ENCODE assay signal across 8 cellular contexts in the genomic region with DNA sequence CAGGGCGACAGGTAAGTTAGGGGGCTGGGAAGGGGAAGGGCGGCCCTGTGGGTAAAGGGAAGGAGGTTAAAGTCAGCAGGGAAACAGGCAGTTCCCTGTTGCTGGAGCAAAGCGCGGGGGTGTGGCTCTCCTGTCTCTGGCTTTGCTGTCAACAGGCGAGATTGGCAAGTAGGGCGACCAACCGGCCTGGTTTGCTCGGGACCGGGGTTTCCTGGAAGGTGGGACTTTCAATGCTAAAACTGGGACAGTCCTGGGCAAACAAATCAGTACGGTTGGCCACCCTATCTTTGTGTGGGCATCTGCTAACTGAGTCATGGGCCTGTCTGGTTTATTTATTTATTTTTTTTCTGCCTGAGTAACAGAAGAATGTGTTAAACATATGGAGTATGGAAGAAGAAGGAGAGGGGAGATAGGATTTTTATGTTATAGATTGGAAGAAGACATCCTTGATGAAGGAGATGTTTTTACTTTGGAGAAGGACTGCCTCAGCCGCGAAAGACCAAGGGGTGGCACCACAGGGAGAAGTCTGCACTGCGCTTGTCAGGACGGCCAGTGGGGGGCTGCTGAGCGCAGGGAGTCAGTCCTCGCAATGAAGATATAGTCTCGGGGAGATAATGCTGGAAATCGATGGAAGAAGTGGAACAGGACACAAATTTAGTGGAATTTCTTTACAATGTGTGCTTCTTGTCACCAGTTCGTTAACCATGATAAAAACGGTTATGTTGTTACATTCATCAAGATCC. TPM values are rescaled to one million over a fixed set of nuclear protein-coding genes. Genes with fewer than 3 reads are reported as not detected.
A peak's percentile ranks its signal among the peaks of the same experiment; 100 is the strongest.
DNase-seq lines count a peak whose midpoint lies in the region; ATAC-seq and TF ChIP-seq lines count a peak whose summit lies in the region.

No MANE protein-coding gene starts in this region.

- H3K36me3 Mint-ChIP-seq in activated CD4-positive, alpha-beta T cell treated with anti-CD3 and anti-CD28 coated beads for 36 hours (ENCODE audit: low read depth): no peaks in the 10 kb centered on the region

- DNase-seq in activated CD4-positive, alpha-beta T cell treated with anti-CD3 and anti-CD28 coated beads for 36 hours: peak; percentile 71
- DNase-seq in activated CD4-positive, alpha-beta T cell treated with anti-CD3 and anti-CD28 coated beads for 1 hour: no peak
- DNase-seq in NCI-H1105 (lab: John Stamatoyannopoulos, UW) (peak; percentile 18), activated T-cell treated with anti-CD3 and anti-CD28 coated beads for 48 hours (ENCODE audit: low read depth) (peak; percentile 33), fibroblast of gingiva (ENCODE audit: low read depth) (peak; percentile 95), suprapubic skin (ENCODE audit: low spot score in 2 of 2) (peak; percentile 90 to 92)

- peak; percentile 54 to 67 for TF ChIP-seq CTCF in suprapubic skin (IDR thresholded peaks at IDR 0.05)

- peaks cover 4% of the 10 kb centered on the region for H3K27me3 Mint-ChIP-seq in activated CD4-positive, alpha-beta T cell treated with anti-CD3 and anti-CD28 coated beads for 36 hours

- peaks cover 15% of the 10 kb centered on the region for H3K4me1 Mint-ChIP-seq in activated CD4-positive, alpha-beta T cell treated with anti-CD3 and anti-CD28 coated beads for 36 hours

- H3K4me3 Mint-ChIP-seq in activated CD4-positive, alpha-beta T cell treated with anti-CD3 and anti-CD28 coated beads for 36 hours: no peak overlapping the region

- H3K36me3 ChIP-seq in muscle layer of duodenum (ENCODE audit: control insufficient read depth in 1 of 2, insufficient read depth in 2 of 2, low read length in 2 of 2): no peaks in the 10 kb centered on the region
- H3K36me3 ChIP-seq in suprapubic skin: no peaks in the 10 kb centered on the region

- H3K9me3 ChIP-seq in muscle layer of duodenum (ENCODE audit: control insufficient read depth in 1 of 2, low read length in 2 of 2): no peaks in the 10 kb centered on the region
- no peaks in the 10 kb centered on the region for H3K9me3 ChIP-seq in suprapubic skin

- CTCF ChIA-PET in activated CD4-positive, alpha-beta T cell treated with anti-CD3 and anti-CD28 coated beads for 36 hours (lab: Charles Lee): interaction anchor here (0.7 to 3.0 kb wide), 17 partner anchors 8 to 875 kb away, joined by 3 to 17 read pairs (median 4); no protein-coding TSS in a partner anchor

- H3K9me3 Mint-ChIP-seq in activated CD4-positive, alpha-beta T cell treated with anti-CD3 and anti-CD28 coated beads for 36 hours (ENCODE audit: low read depth): no peaks in the 10 kb centered on the region

- 22% methylated on average over 20 of the region's 20 CpGs for WGBS in suprapubic skin

- H3K27me3 ChIP-seq in muscle layer of duodenum (ENCODE audit: low read depth, low read length) (no peaks in the 10 kb centered on the region), suprapubic skin (no peaks in the 10 kb centered on the region)

- H3K27ac ChIP-seq in muscle layer of duodenum (ENCODE audit: low read length) (no peak overlapping the region), suprapubic skin (peak overlapping the region; percentile 64)

- peak overlapping the region; percentile 32 to 50 for H3K4me3 ChIP-seq in muscle layer of duodenum (ENCODE audit: low read depth in 1 of 2, low read length in 2 of 2)
- H3K4me3 ChIP-seq in suprapubic skin: peak overlapping the region; percentile 34

- POLR2A ChIA-PET in activated CD4-positive, alpha-beta T cell treated with anti-CD3 and anti-CD28 coated beads for 36 hours (lab: Charles Lee): no interaction called here

- no peak for TF ChIP-seq EP300 in suprapubic skin (IDR thresholded peaks at IDR 0.05)

- intact Hi-C loops in activated CD4-positive, alpha-beta T cell treated with anti-CD3 and anti-CD28 coated beads for 36 hours (cut with DNase I, micrococcal nuclease): loop anchor here (1.0 to 2.0 kb wide), 2 partner anchors 360 to 361 kb away; no protein-coding TSS in a partner anchor

- ATAC-seq in activated CD4-positive, alpha-beta T cell treated with anti-CD3 and anti-CD28 coated beads for 36 hours: peak; percentile 77
- peak; percentile 82 for ATAC-seq in HG02798 (IDR thresholded peaks at IDR 0.05; ENCODE audit: poor library complexity, unreplicated experiment)

- no peak for TF ChIP-seq POLR2A in suprapubic skin (IDR thresholded peaks at IDR 0.05)

- H3K27ac Mint-ChIP-seq in activated CD4-positive, alpha-beta T cell treated with anti-CD3 and anti-CD28 coated beads for 36 hours: peak overlapping the region; percentile 44

- peaks cover 0 to 5% of the 10 kb centered on the region in 2 donors for H3K4me1 ChIP-seq in muscle layer of duodenum (ENCODE audit: control insufficient read depth in 1 of 2, insufficient read depth in 2 of 2, low read length in 2 of 2)
- peaks cover 16% of the 10 kb centered on the region for H3K4me1 ChIP-seq in suprapubic skin

RNA-seq across cellular contexts. Expression of gene ESR1, which starts 43.4 kb away (rescaled TPM):
- under 1 TPM; 0.04 to 0.48 TPM for total RNA-seq in activated CD4-positive, alpha-beta T cell treated with anti-CD3 and anti-CD28 coated beads for 36 hours
- total RNA-seq in suprapubic skin: 1 to 10 TPM; 1.3 to 2.6 (median 2.2) TPM
